Comparison of ENCODE assay signal across 1 cellular context in the genomic region with DNA sequence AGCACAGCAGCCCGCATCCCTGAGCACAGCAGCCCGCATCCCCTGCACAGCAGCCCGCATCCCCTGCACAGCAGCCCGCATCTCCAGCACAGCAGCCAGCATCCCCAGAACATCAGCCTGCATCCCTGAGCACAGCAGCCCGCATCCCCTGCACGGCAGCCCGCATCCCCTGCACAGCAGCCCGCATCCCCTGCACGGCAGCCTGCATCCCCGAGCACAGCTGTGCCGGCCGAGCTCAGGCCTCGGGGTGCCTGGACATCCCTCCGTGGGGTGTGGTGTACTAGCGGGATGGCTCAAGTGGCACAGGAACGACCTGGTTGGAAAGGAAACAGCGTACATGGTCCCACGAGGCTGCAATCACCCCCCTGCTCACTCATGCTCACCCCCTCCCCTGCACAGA.
TF ChIP-seq lines count a peak whose summit lies in the region.

No MANE protein-coding gene starts in this region.

TF ChIP-seq in H1, 55 proteins besides CTCF, POLR2A, EP300 and RAD21 (continued from another document):
- TF ChIP-seq ATF2 (IDR thresholded peaks at IDR 0.05; ENCODE audit: low read length) (no peak), GTF2F1 (IDR thresholded peaks at IDR 0.05; ENCODE audit: borderline replicate concordance, low read depth, low read length) (no peak), TAF7 (optimal IDR thresholded peaks at IDR 0.05; ENCODE audit: borderline replicate concordance, low read depth, low read length) (no peak), RNF2 (IDR thresholded peaks at IDR 0.05; ENCODE audit: borderline replicate concordance, low read depth, low read length, missing control alignments, poor library complexity, severe bottlenecking) (no peak), CEBPB (IDR thresholded peaks at IDR 0.05; ENCODE audit: low read depth, low read length) (no peak), NANOG (IDR thresholded peaks at IDR 0.05; ENCODE audit: insufficient read depth, low read depth, low read length, poor library complexity, severe bottlenecking) (no peak), SIN3A (conservative IDR thresholded peaks at IDR 0.05 in 1 of 2, IDR thresholded peaks at IDR 0.05 in 1 of 2; ENCODE audit: low read depth in 1 of 2, low read length in 2 of 2) (no peak), ASH2L (IDR thresholded peaks at IDR 0.05; ENCODE audit: low read length) (no peak), SP2 (IDR thresholded peaks at IDR 0.05; ENCODE audit: low read length) (no peak), EZH2 (IDR thresholded peaks at IDR 0.05; ENCODE audit: low read depth, low read length, severe bottlenecking) (no peak), HDAC6 (IDR thresholded peaks at IDR 0.05; ENCODE audit: low read depth, low read length) (no peak), JUND (IDR thresholded peaks at IDR 0.05; ENCODE audit: low read length) (no peak), ATF3 (IDR thresholded peaks at IDR 0.05; ENCODE audit: insufficient read depth, low read depth, low read length) (no peak), BACH1 (IDR thresholded peaks at IDR 0.05; ENCODE audit: low read length) (no peak)
- TF ChIP-seq, protein P1, sequence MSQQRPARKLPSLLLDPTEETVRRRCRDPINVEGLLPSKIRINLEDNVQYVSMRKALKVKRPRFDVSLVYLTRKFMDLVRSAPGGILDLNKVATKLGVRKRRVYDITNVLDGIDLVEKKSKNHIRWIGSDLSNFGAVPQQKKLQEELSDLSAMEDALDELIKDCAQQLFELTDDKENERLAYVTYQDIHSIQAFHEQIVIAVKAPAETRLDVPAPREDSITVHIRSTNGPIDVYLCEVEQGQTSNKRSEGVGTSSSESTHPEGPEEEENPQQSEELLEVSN (IDR thresholded peaks at IDR 0.05) = no peak
